ENCODE assay signal across 15 cellular contexts in the genomic region with DNA sequence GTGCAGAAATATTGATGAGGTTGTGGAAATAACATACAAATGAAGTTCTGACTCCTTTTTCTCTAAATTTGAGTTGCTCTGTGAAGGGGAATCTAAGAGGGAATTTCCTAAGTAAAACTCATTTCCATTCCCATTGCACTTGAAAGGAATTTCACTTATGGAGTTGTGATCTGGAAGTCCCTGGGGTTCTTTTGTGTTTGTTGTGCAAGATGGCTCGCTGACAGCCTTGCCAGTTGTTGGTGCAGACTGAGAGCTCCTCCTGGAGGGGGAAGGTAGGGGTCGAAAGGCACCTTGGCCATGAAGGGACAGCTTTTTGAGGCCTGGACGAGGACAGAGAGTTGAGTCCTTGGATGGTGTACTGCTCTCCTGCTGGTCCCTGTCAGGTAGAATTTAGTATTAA.
DNase-seq lines count a peak whose midpoint lies in the region; ATAC-seq and TF ChIP-seq lines count a peak whose summit lies in the region.
"Had no signal": no experiment of that assay in that cellular context is flagged by ENCODE, and none has a peak within 500 bp of the region (broad histone marks: within the 10 kb centered on the region; RNA-seq: fewer than 3 reads in every experiment).

No MANE protein-coding gene starts in this region.

- H3K9me3 ChIP-seq in H9 (ENCODE audit: control insufficient read depth, low read depth, low read length) (no peaks in the 10 kb centered on the region), iPS-20b (ENCODE audit: insufficient read depth, low read depth, low read length) (no peaks in the 10 kb centered on the region)
- H3K9me3 ChIP-seq in CD4-positive, alpha-beta T cell (ENCODE audit: control insufficient read depth, low read length), result no peaks in the 10 kb centered on the region
- H3K9me3 ChIP-seq: Peyer's patch had no signal

- no CpG with 5 or more reads among the region's 3 CpGs for WGBS in H9 (ENCODE audit: extremely low coverage, insufficient read length, low lambda C conversion rate)

- H3K9me3 Mint-ChIP-seq in H9, result peaks cover 4% of the 10 kb centered on the region in 2 experiments; a peak in 3 of 5 replicates
- peaks cover 2% of the 10 kb centered on the region for H3K9me3 Mint-ChIP-seq in CD4-positive, alpha-beta T cell
- H3K9me3 Mint-ChIP-seq: activated naive CD4-positive, alpha-beta T cell treated with anti-CD3 and anti-CD28 coated beads, Interleukin-2, amount 10 ng/mL, durations not matched to agents 7 days and 5 days had no signal

- H3K27ac Mint-ChIP-seq in H9, result peak overlapping the region; percentile 79 to 92 (median 91)
- no peak overlapping the region for H3K27ac Mint-ChIP-seq in CD4-positive, alpha-beta T cell
- H3K27ac Mint-ChIP-seq: activated naive CD4-positive, alpha-beta T cell treated with anti-CD3 and anti-CD28 coated beads, Interleukin-2, amount 10 ng/mL, durations not matched to agents 7 days and 5 days had no signal

- CTCF ChIA-PET in CD4-positive, alpha-beta T cell (lab: Charles Lee), result no interaction called here

- no peak overlapping the region for H2BK15ac ChIP-seq in H9 (ENCODE audit: low read depth, low read length)

- H2AK5ac ChIP-seq in H9 (ENCODE audit: insufficient read length, low read length), result no peak overlapping the region

- peaks cover 25 to 26% of the 10 kb centered on the region in 2 experiments for H3K4me1 Mint-ChIP-seq in H9
- H3K4me1 Mint-ChIP-seq in CD4-positive, alpha-beta T cell (ENCODE audit: low read depth), result no peaks in the 10 kb centered on the region
- H3K4me1 Mint-ChIP-seq: activated naive CD4-positive, alpha-beta T cell treated with anti-CD3 and anti-CD28 coated beads, Interleukin-2, amount 10 ng/mL, durations not matched to agents 7 days and 5 days; stimulated activated naive CD8-positive, alpha-beta T cell treated with anti-CD3 and anti-CD28 coated beads, Interleukin-15, amount 100 ng/mL, for 72 hours had no signal

- H3K56ac ChIP-seq in H9 (ENCODE audit: insufficient read length, low read depth, low read length), result no peak overlapping the region

- H3K27me3 Mint-ChIP-seq in H9 (ENCODE audit: low read depth), result no peaks in the 10 kb centered on the region
- no peaks in the 10 kb centered on the region for H3K27me3 Mint-ChIP-seq in CD4-positive, alpha-beta T cell
- H3K27me3 Mint-ChIP-seq: stimulated activated naive CD8-positive, alpha-beta T cell treated with anti-CD3 and anti-CD28 coated beads, Interleukin-15, amount 100 ng/mL, for 72 hours had no signal

- H3K36me3 ChIP-seq in ACC112 (ENCODE audit: insufficient read depth, low read length), result no peaks in the 10 kb centered on the region
- H3K36me3 ChIP-seq in iPS-20b (ENCODE audit: insufficient read depth, low read depth, low read length), result no peaks in the 10 kb centered on the region
- H3K36me3 ChIP-seq: Peyer's patch had no signal

- H3K14ac ChIP-seq in H9 (ENCODE audit: insufficient read depth, low read length), result peak overlapping the region; percentile 57

- no peak overlapping the region for H4K8ac ChIP-seq in H9 (replicated peaks; ENCODE audit: insufficient read length, low read depth, low read length)

- H3K27ac ChIP-seq in ACC112 (ENCODE audit: low read depth, low read length), result peak overlapping the region; percentile 8
- H3K27ac ChIP-seq in H9 (ENCODE audit: insufficient read length, low read depth, low read length), result peak overlapping the region; percentile 78
- no peak overlapping the region for H3K27ac ChIP-seq in iPS-20b (ENCODE audit: low read length)
- H3K27ac ChIP-seq in CD4-positive, alpha-beta T cell (ENCODE audit: low read depth, low read length), result no peak overlapping the region
- H3K27ac ChIP-seq: epithelial cell of prostate, Peyer's patch had no signal

- H3K79me1 ChIP-seq in H9 (ENCODE audit: insufficient read depth, low read depth, low read length, poor library complexity, severe bottlenecking), result no peaks in the 10 kb centered on the region

- no peak overlapping the region for H2BK120ac ChIP-seq in H9 (ENCODE audit: low read depth, low read length, poor library complexity, severe bottlenecking)

- no peak overlapping the region for H3K4me2 ChIP-seq in H9 (ENCODE audit: insufficient read depth, insufficient read length, low read length)

- H2BK5ac ChIP-seq in H9 (ENCODE audit: insufficient read length, low read length), result no peak overlapping the region

- no peak overlapping the region for H2AFZ ChIP-seq in ACC112 (ENCODE audit: low read length, unreplicated experiment)
- no peak overlapping the region for H2AFZ ChIP-seq in H9 (ENCODE audit: low read length)

- H3K4me3 ChIP-seq in ACC112 (ENCODE audit: low read depth, low read length), result no peak overlapping the region
- H3K4me3 ChIP-seq in iPS-20b (ENCODE audit: low read length), result no peak overlapping the region
- H3K4me3 ChIP-seq: Peyer's patch had no signal

- ATAC-seq in activated CD4-positive, CD25-positive, alpha-beta regulatory T cell treated with anti-CD3 and anti-CD28 coated beads, Interleukin-2, amount 50 U/mL, for 24 hours, result no peak
- no peak for ATAC-seq in CD4-positive, alpha-beta T cell (ENCODE audit: poor library complexity)
- ATAC-seq in HG02678 (IDR thresholded peaks at IDR 0.05; ENCODE audit: unreplicated experiment), result no peak
- ATAC-seq: stimulated activated naive CD8-positive, alpha-beta T cell treated with anti-CD3 and anti-CD28 coated beads, Interleukin-15, amount 100 ng/mL, for 72 hours had no signal

- no peak overlapping the region for H3K23ac ChIP-seq in H9 (ENCODE audit: insufficient read length, low read depth, low read length)

- peak; percentile 51; the same call in 2 of the 3 replicates for TF ChIP-seq CTCF in H9 (conservative IDR thresholded peaks at IDR 0.05)
- no peak for TF ChIP-seq CTCF in CD4-positive, alpha-beta T cell (IDR thresholded peaks at IDR 0.05)

- peak overlapping the region; percentile 37 for H3K18ac ChIP-seq in H9 (ENCODE audit: insufficient read length, low read depth, low read length)

- H3K36me3 Mint-ChIP-seq in H9 (ENCODE audit: insufficient read depth in 1 of 3, low read depth in 3 of 3), result peaks cover 0 to 4% (median 3%) of the 10 kb centered on the region in 3 experiments; a peak in 5 of 7 replicates
- H3K36me3 Mint-ChIP-seq in CD4-positive, alpha-beta T cell (ENCODE audit: low read depth), result no peaks in the 10 kb centered on the region
- H3K36me3 Mint-ChIP-seq: activated naive CD4-positive, alpha-beta T cell treated with anti-CD3 and anti-CD28 coated beads, Interleukin-2, amount 10 ng/mL, durations not matched to agents 7 days and 5 days had no signal

- no peaks in the 10 kb centered on the region for H3K79me2 ChIP-seq in ACC112 (ENCODE audit: control insufficient read depth, insufficient read depth, low read length, unreplicated experiment)
- H3K79me2 ChIP-seq in H9 (ENCODE audit: insufficient read depth, low read length), result no peaks in the 10 kb centered on the region

- H3K4me1 ChIP-seq in ACC112 (ENCODE audit: control insufficient read depth, insufficient read depth, low read length, unreplicated experiment), result peaks cover 8% of the 10 kb centered on the region
- H3K4me1 ChIP-seq in H9 (ENCODE audit: insufficient read depth, low read length), result peaks cover 5% of the 10 kb centered on the region; the same call in 1 of the 2 replicates
- H3K4me1 ChIP-seq in iPS-20b (ENCODE audit: insufficient read depth, low read length), result peaks cover 20% of the 10 kb centered on the region
- H3K4me1 ChIP-seq: Peyer's patch had no signal

- H3K23me2 ChIP-seq in H9 (ENCODE audit: insufficient read length, low read depth, low read length, poor library complexity, severe bottlenecking), result no peaks in the 10 kb centered on the region

- no peak overlapping the region for H3K4me3 Mint-ChIP-seq in H9
- no peak overlapping the region for H3K4me3 Mint-ChIP-seq in CD4-positive, alpha-beta T cell
- H3K4me3 Mint-ChIP-seq: activated naive CD4-positive, alpha-beta T cell treated with anti-CD3 and anti-CD28 coated beads, Interleukin-2, amount 10 ng/mL, durations not matched to agents 7 days and 5 days; stimulated activated naive CD8-positive, alpha-beta T cell treated with anti-CD3 and anti-CD28 coated beads, Interleukin-15, amount 100 ng/mL, for 72 hours had no signal

- H4K5ac ChIP-seq in H9 (ENCODE audit: insufficient read length, low read depth, low read length), result no peak overlapping the region

- H2BK20ac ChIP-seq in H9 (ENCODE audit: low read depth, low read length, poor library complexity, severe bottlenecking), result no peak overlapping the region

- H3K27me3 ChIP-seq in ACC112 (ENCODE audit: insufficient read depth, low read length), result no peaks in the 10 kb centered on the region
- no peaks in the 10 kb centered on the region for H3K27me3 ChIP-seq in H9 (ENCODE audit: insufficient read depth, low read length)
- H3K27me3 ChIP-seq in iPS-20b (ENCODE audit: insufficient read depth, low read length), result no peaks in the 10 kb centered on the region
- H3K27me3 ChIP-seq in CD4-positive, alpha-beta T cell (ENCODE audit: control insufficient read depth, insufficient read depth, low read length), result no peaks in the 10 kb centered on the region
- H3K27me3 ChIP-seq: Peyer's patch had no signal

- intact Hi-C loops in CD4-positive, alpha-beta T cell (cut with DNase I, micrococcal nuclease), result no loop called here

- POLR2A ChIA-PET in CD4-positive, alpha-beta T cell (lab: Charles Lee), result no interaction called here

- H4K20me1 ChIP-seq in H9 (ENCODE audit: control insufficient read depth, insufficient read depth, insufficient read length), result no peaks in the 10 kb centered on the region

- H3K4ac ChIP-seq in H9 (ENCODE audit: low read depth, low read length), result no peak overlapping the region

- H3K9ac ChIP-seq in H9 (ENCODE audit: extremely low read depth, insufficient read length, low read length), result no peak overlapping the region
- H3K9ac ChIP-seq in iPS-20b (ENCODE audit: low read depth, low read length), result peak overlapping the region; percentile 5; the same call in 1 of the 2 replicates

- H2BK12ac ChIP-seq in H9 (ENCODE audit: insufficient read length, low read depth, low read length), result no peak overlapping the region

- no peak overlapping the region for H3T11ph ChIP-seq in H9 (ENCODE audit: low read length)

- DNase-seq in H9 (peak; percentile 90), astrocyte of the hippocampus (ENCODE audit: low read depth, low spot score) (peak; percentile 21), LoVo (ENCODE audit: low spot score) (no peak)
- no peak for DNase-seq in CD4-positive, alpha-beta T cell
- DNase-seq: activated CD4-positive, alpha-beta T cell treated with anti-CD3 and anti-CD28 coated beads for 1 hour; activated naive CD4-positive, alpha-beta T cell treated with anti-CD3 and anti-CD28 coated beads, Interleukin-2, amount 10 ng/mL, durations not matched to agents 7 days and 5 days; midbrain; NCI-H1417 treated with DMSO at 0.1 percent for 48 hours; Peyer's patch; stimulated activated naive CD8-positive, alpha-beta T cell treated with anti-CD3 and anti-CD28 coated beads, Interleukin-15, amount 100 ng/mL, for 72 hours had no signal

- no peak overlapping the region for H4K91ac ChIP-seq in H9 (ENCODE audit: insufficient read length, low read depth, low read length)

Comparison
In these comparisons a context has a peak if more than half of its experiments do, and no peak if none do; other contexts are left out.
1. H3K27ac ChIP-seq: peak in ACC112 (single experiment) and H9 (single experiment); none in iPS-20b (single experiment) and CD4-positive, alpha-beta T cell (single experiment).
2. DNase-seq: peak in H9 (single experiment) and astrocyte of the hippocampus (single experiment); none in CD4-positive, alpha-beta T cell (0 of 10) and LoVo (single experiment).